10 cellular contexts compared by ENCODE assay signal in genomic region chr16:2775765-2776499, GRCh38. TPM values are rescaled to one million over a fixed set of nuclear protein-coding genes. Genes with fewer than 3 reads are reported as not detected.
DNase-seq lines count a peak whose midpoint lies in the region; ATAC-seq and TF ChIP-seq lines count a peak whose summit lies in the region.
"Had no signal": no experiment of that assay in that cellular context is flagged by ENCODE, and none has a peak within 500 bp of the region (broad histone marks: within the 10 kb centered on the region; RNA-seq: fewer than 3 reads in every experiment).

No MANE protein-coding gene starts in this region.

- H3K4me3 ChIP-seq in cardiac fibroblast (replicated peaks in 1 of 2; ENCODE audit: low read depth in 2 of 2, low read length in 2 of 2): peak overlapping the region; percentile 88 to 95
- peak overlapping the region; percentile 87 for H3K4me3 ChIP-seq in mesodermal cell (ENCODE audit: extremely low read depth, insufficient read depth, low read length, poor library complexity, severe bottlenecking)
- H3K4me3 ChIP-seq in uterus: peak overlapping the region; percentile 71 to 100

- peak overlapping the region; percentile 66 for H3K27ac ChIP-seq in mesodermal cell (ENCODE audit: low read depth, low read length, severe bottlenecking)
- H3K27ac ChIP-seq in uterus: peak overlapping the region; percentile 83 to 100

- H3K9me3 ChIP-seq in mesodermal cell (ENCODE audit: control insufficient read depth, low read length) (no peaks in the 10 kb centered on the region), uterus (no peaks in the 10 kb centered on the region)

- TF ChIP-seq POLR2A in uterus (IDR thresholded peaks at IDR 0.05): no peak

- ATAC-seq in Right ventricle myocardium superior (ENCODE audit: poor library complexity) (no peak), Right ventricle myocardium inferior (no peak)

- H3K4me1 ChIP-seq in mesodermal cell (ENCODE audit: control insufficient read depth, insufficient read depth, low read length, poor library complexity, severe bottlenecking): peaks cover 8% of the 10 kb centered on the region
- no peaks in the 10 kb centered on the region for H3K4me1 ChIP-seq in uterus

- no peaks in the 10 kb centered on the region for H3K27me3 ChIP-seq in uterus

- H3K36me3 ChIP-seq in mesodermal cell (ENCODE audit: control insufficient read depth, insufficient read depth, low read length) (peaks cover 46% of the 10 kb centered on the region), uterus (no peaks in the 10 kb centered on the region)

- DNase-seq in Right ventricle myocardium superior (peak; percentile 16), Right ventricle myocardium inferior (ENCODE audit: missing footprints) (no peak), cardiac fibroblast (ENCODE audit: low read depth in 2 of 2) (no peak), uterus (no peak), GF-D8 (lab: John Stamatoyannopoulos, UW) (no peak), cerebellar nuclear complex (lab: John Stamatoyannopoulos, UW) (no peak)
- no peak for DNase-seq in stimulated activated CD4-positive, alpha-beta T cell treated with anti-CD3 and anti-CD28 coated beads, Interleukin-4, amount 100 ng/mL, for 4 hours

- TF ChIP-seq CTCF in cardiac fibroblast (IDR thresholded peaks at IDR 0.05; ENCODE audit: low read depth, low read length) (no peak), uterus (IDR thresholded peaks at IDR 0.05) (no peak)

- 59 to 68% methylated on average over 9 to 11 of the region's 11 CpGs for WGBS in mesodermal cell (ENCODE audit: insufficient coverage in 2 of 2), 2 experiments

- intact Hi-C loops in Right ventricle myocardium superior (cut with DNase I) (no loop called here), Right ventricle myocardium inferior (cut with DNase I) (no loop called here), uterus (cut with DNase I; ENCODE audit: low total_unique reads) (no loop called here)

RNA-seq across cellular contexts. Expression of gene ELOB, which starts 1.1 kb away (rescaled TPM):
- total RNA-seq in Right ventricle myocardium superior: 299 TPM
- total RNA-seq in Right ventricle myocardium inferior: 336 TPM
- polyA plus RNA-seq in mesodermal cell (2013, experiment 1 of 2): 251 TPM
- 206 TPM for polyA plus RNA-seq in mesodermal cell (2013, experiment 2 of 2)
- total RNA-seq in uterus: 100 to 1,000 TPM in 3 of 4 donors, 10 to 100 TPM in 1; 88.4 to 524 (median 219) TPM

RNA-seq across cellular contexts. Expression of gene PRSS33, which starts 11.4 kb away (rescaled TPM):
- not detected for total RNA-seq in Right ventricle myocardium superior
- not detected for total RNA-seq in Right ventricle myocardium inferior
- polyA plus RNA-seq in mesodermal cell (2013, experiment 1 of 2): not detected
- polyA plus RNA-seq in mesodermal cell (2013, experiment 2 of 2): not detected
- total RNA-seq in uterus: under 1 TPM in 1 of 4 donors, not detected in 3; 0.21 TPM

RNA-seq across cellular contexts. Expression of gene PRSS41, which starts 22.3 kb away (rescaled TPM):
- not detected for total RNA-seq in Right ventricle myocardium superior
- total RNA-seq in Right ventricle myocardium inferior: not detected
- not detected for polyA plus RNA-seq in mesodermal cell (2013, experiment 1 of 2)
- polyA plus RNA-seq in mesodermal cell (2013, experiment 2 of 2): not detected
- not detected for total RNA-seq in uterus
- total RNA-seq: G401, temporal lobe had no signal

RNA-seq across cellular contexts. Expression of gene SRRM2, which starts 23.5 kb away (rescaled TPM):
- 243 TPM for total RNA-seq in Right ventricle myocardium superior
- 239 TPM for total RNA-seq in Right ventricle myocardium inferior
- polyA plus RNA-seq in mesodermal cell (2013, experiment 1 of 2): 378 TPM
- 310 TPM for polyA plus RNA-seq in mesodermal cell (2013, experiment 2 of 2)
- total RNA-seq in uterus: 100 to 1,000 TPM in 3 of 4 donors, 10 to 100 TPM in 1; 92.7 to 900 (median 121) TPM

RNA-seq across cellular contexts. Expression of gene PRSS21, which starts 41.1 kb away (rescaled TPM):
- total RNA-seq in Right ventricle myocardium superior (not detected), Right ventricle myocardium inferior (not detected), uterus (not detected)
- polyA plus RNA-seq in mesodermal cell (2013, experiment 1 of 2): not detected
- not detected for polyA plus RNA-seq in mesodermal cell (2013, experiment 2 of 2)
- total RNA-seq: G401, temporal lobe had no signal
